Comparison of ENCODE assay signal across 1 cellular context in the genomic region with DNA sequence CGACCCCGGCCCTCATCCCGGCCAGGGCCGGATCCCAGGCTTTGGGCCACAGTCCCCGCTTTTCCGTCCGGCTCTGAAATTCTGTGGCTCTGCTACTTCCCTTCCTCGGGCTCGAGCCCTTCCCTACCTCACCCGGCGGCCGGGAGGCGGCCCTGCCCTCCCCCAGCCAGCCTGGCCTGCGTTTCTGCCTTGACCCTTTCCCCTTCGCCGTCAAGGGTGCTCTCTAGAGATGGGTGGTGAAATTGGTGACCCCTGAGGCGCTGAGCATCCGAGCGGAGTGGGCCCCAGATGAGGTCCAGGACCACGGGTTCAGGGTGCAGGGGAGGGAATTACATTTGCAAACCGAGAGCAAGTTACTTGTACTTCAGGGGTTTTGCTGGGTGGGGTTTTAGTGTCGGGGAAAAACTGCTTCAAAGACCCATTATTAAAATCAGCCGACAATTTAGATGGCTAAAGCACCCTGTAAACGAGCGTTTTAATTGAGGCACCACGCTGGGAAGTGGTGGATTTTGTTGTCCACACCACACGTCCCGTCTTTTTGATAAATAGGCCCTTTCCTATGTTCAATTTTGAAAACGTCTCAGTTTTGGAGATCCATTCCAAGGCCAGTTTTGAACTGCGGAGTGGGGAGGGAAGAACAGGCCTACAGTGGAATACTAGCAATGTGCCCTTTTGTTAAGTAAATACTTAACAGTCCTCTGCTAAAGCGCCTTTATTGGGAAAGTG.
TF ChIP-seq lines count a peak whose summit lies in the region.

No MANE protein-coding gene starts in this region.

TF ChIP-seq in K562, 482 proteins besides CTCF, POLR2A, EP300 and RAD21 (continued from another document and continues in another):
- TF ChIP-seq, protein P1, sequence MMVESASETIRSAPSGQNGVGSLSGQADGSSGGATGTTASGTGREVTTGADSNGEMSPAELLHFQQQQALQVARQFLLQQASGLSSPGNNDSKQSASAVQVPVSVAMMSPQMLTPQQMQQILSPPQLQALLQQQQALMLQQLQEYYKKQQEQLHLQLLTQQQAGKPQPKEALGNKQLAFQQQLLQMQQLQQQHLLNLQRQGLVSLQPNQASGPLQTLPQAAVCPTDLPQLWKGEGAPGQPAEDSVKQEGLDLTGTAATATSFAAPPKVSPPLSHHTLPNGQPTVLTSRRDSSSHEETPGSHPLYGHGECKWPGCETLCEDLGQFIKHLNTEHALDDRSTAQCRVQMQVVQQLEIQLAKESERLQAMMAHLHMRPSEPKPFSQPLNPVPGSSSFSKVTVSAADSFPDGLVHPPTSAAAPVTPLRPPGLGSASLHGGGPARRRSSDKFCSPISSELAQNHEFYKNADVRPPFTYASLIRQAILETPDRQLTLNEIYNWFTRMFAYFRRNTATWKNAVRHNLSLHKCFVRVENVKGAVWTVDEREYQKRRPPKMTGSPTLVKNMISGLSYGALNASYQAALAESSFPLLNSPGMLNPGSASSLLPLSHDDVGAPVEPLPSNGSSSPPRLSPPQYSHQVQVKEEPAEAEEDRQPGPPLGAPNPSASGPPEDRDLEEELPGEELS (CRISPR knock-in tag; IDR thresholded peaks at IDR 0.05; ENCODE audit: borderline replicate concordance): peak; percentile 9; the same call in 1 of the 2 replicates
- TF ChIP-seq SAP30 (IDR thresholded peaks at IDR 0.05; ENCODE audit: borderline replicate concordance, insufficient read depth, low read depth, low read length, poor library complexity, severe bottlenecking): peak; percentile 66
- TF ChIP-seq LCOR (CRISPR knock-in tag; IDR thresholded peaks at IDR 0.05): peak; percentile 74; the same call in 1 of the 2 replicates
- TF ChIP-seq UBTF (IDR thresholded peaks at IDR 0.05; ENCODE audit: borderline replicate concordance in 1 of 2, low read depth in 2 of 2, low read length in 2 of 2): peak in 1 of 2 experiments; percentile 25; a peak in 1 of 4 replicates
- TF ChIP-seq FOXP1 (CRISPR knock-in tag; IDR thresholded peaks at IDR 0.05): no peak
- TF ChIP-seq ZNF175 (CRISPR knock-in tag; IDR thresholded peaks at IDR 0.05; ENCODE audit: low read depth): 0 out of 2 replicates have a peak, but pooled peaks have one; percentile 52
- TF ChIP-seq GABPB1 (CRISPR knock-in tag; IDR thresholded peaks at IDR 0.05): peak; percentile 89
- TF ChIP-seq PHB2 (IDR thresholded peaks at IDR 0.05; ENCODE audit: low read depth): no peak
- peak; percentile 29 for TF ChIP-seq TAF9B (IDR thresholded peaks at IDR 0.05; ENCODE audit: partially characterized antibody)
- TF ChIP-seq CEBPB (tag; IDR thresholded peaks at IDR 0.05): no peak
- TF ChIP-seq HNRNPH1 (optimal IDR thresholded peaks at IDR 0.05; ENCODE audit: low read depth, low read length): no peak
- TF ChIP-seq THRAP3 (IDR thresholded peaks at IDR 0.05; ENCODE audit: borderline replicate concordance): no peak
- TF ChIP-seq ZNF197 (CRISPR knock-in tag; IDR thresholded peaks at IDR 0.05; ENCODE audit: low read depth): 0 out of 2 replicates have a peak, but pooled peaks have one; percentile 18
- TF ChIP-seq, protein P2, sequence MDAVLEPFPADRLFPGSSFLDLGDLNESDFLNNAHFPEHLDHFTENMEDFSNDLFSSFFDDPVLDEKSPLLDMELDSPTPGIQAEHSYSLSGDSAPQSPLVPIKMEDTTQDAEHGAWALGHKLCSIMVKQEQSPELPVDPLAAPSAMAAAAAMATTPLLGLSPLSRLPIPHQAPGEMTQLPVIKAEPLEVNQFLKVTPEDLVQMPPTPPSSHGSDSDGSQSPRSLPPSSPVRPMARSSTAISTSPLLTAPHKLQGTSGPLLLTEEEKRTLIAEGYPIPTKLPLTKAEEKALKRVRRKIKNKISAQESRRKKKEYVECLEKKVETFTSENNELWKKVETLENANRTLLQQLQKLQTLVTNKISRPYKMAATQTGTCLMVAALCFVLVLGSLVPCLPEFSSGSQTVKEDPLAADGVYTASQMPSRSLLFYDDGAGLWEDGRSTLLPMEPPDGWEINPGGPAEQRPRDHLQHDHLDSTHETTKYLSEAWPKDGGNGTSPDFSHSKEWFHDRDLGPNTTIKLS (IDR thresholded peaks at IDR 0.05; ENCODE audit: borderline replicate concordance, low read depth): 0 out of 2 replicates have a peak, but pooled peaks have one; percentile 15
- TF ChIP-seq ZNF232 (CRISPR knock-in tag; IDR thresholded peaks at IDR 0.05): 0 out of 2 replicates have a peak, but pooled peaks have one; percentile 50
- TF ChIP-seq RNF219 (CRISPR knock-in tag; IDR thresholded peaks at IDR 0.05): 0 out of 2 replicates have a peak, but pooled peaks have one; percentile 45
- TF ChIP-seq GABPA (tag; conservative IDR thresholded peaks at IDR 0.05; ENCODE audit: low read depth): peak; percentile 93
- TF ChIP-seq, protein P3, sequence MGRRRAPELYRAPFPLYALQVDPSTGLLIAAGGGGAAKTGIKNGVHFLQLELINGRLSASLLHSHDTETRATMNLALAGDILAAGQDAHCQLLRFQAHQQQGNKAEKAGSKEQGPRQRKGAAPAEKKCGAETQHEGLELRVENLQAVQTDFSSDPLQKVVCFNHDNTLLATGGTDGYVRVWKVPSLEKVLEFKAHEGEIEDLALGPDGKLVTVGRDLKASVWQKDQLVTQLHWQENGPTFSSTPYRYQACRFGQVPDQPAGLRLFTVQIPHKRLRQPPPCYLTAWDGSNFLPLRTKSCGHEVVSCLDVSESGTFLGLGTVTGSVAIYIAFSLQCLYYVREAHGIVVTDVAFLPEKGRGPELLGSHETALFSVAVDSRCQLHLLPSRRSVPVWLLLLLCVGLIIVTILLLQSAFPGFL (CRISPR knock-in tag; IDR thresholded peaks at IDR 0.05): 0 out of 2 replicates have a peak, but pooled peaks have one; percentile 86
- TF ChIP-seq RBBP5 (IDR thresholded peaks at IDR 0.05; ENCODE audit: borderline replicate concordance, insufficient read depth, low read length, poor library complexity, severe bottlenecking): peak; percentile 75
- TF ChIP-seq HDAC8 (tag; IDR thresholded peaks at IDR 0.05): peak; percentile 48; the same call in 1 of the 2 replicates
- TF ChIP-seq, protein P4, sequence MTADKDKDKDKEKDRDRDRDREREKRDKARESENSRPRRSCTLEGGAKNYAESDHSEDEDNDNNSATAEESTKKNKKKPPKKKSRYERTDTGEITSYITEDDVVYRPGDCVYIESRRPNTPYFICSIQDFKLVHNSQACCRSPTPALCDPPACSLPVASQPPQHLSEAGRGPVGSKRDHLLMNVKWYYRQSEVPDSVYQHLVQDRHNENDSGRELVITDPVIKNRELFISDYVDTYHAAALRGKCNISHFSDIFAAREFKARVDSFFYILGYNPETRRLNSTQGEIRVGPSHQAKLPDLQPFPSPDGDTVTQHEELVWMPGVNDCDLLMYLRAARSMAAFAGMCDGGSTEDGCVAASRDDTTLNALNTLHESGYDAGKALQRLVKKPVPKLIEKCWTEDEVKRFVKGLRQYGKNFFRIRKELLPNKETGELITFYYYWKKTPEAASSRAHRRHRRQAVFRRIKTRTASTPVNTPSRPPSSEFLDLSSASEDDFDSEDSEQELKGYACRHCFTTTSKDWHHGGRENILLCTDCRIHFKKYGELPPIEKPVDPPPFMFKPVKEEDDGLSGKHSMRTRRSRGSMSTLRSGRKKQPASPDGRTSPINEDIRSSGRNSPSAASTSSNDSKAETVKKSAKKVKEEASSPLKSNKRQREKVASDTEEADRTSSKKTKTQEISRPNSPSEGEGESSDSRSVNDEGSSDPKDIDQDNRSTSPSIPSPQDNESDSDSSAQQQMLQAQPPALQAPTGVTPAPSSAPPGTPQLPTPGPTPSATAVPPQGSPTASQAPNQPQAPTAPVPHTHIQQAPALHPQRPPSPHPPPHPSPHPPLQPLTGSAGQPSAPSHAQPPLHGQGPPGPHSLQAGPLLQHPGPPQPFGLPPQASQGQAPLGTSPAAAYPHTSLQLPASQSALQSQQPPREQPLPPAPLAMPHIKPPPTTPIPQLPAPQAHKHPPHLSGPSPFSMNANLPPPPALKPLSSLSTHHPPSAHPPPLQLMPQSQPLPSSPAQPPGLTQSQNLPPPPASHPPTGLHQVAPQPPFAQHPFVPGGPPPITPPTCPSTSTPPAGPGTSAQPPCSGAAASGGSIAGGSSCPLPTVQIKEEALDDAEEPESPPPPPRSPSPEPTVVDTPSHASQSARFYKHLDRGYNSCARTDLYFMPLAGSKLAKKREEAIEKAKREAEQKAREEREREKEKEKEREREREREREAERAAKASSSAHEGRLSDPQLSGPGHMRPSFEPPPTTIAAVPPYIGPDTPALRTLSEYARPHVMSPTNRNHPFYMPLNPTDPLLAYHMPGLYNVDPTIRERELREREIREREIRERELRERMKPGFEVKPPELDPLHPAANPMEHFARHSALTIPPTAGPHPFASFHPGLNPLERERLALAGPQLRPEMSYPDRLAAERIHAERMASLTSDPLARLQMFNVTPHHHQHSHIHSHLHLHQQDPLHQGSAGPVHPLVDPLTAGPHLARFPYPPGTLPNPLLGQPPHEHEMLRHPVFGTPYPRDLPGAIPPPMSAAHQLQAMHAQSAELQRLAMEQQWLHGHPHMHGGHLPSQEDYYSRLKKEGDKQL (CRISPR knock-in tag; IDR thresholded peaks at IDR 0.05; ENCODE audit: borderline replicate concordance): 0 out of 2 replicates have a peak, but pooled peaks have one; percentile 56
- TF ChIP-seq DEAF1 (CRISPR knock-in tag; IDR thresholded peaks at IDR 0.05): no peak
- no peak for TF ChIP-seq ZNF12 (CRISPR knock-in tag; IDR thresholded peaks at IDR 0.05)
- TF ChIP-seq ZNF583 (CRISPR knock-in tag; IDR thresholded peaks at IDR 0.05): no peak; the same call in 1 of the 2 replicates
- TF ChIP-seq NR2C2 (CRISPR knock-in tag; IDR thresholded peaks at IDR 0.05): no peak; the same call in 1 of the 2 replicates
- peak; percentile 99 for TF ChIP-seq NR2C2 (tag; IDR thresholded peaks at IDR 0.05)
- no peak for TF ChIP-seq HSF4 (CRISPR knock-in tag; IDR thresholded peaks at IDR 0.05; ENCODE audit: borderline replicate concordance)
- TF ChIP-seq TEAD4 (IDR thresholded peaks at IDR 0.05; ENCODE audit: low read length): peak; percentile 30
- TF ChIP-seq TEAD4 (CRISPR knock-in tag; IDR thresholded peaks at IDR 0.05; ENCODE audit: borderline replicate concordance): no peak
- TF ChIP-seq PYGO2 (tag; IDR thresholded peaks at IDR 0.05): 0 out of 2 replicates have a peak, but pooled peaks have one; percentile 1
- peak; percentile 8; the same call in 1 of the 2 replicates for TF ChIP-seq CBX1 (IDR thresholded peaks at IDR 0.05; ENCODE audit: low read depth)
- TF ChIP-seq ATF1 (CRISPR knock-in tag; IDR thresholded peaks at IDR 0.05): no peak
- TF ChIP-seq ATF1 (tag; IDR thresholded peaks at IDR 0.05): peak; percentile 27
- TF ChIP-seq ZBTB17 (CRISPR knock-in tag; IDR thresholded peaks at IDR 0.05): 0 out of 2 replicates have a peak, but pooled peaks have one; percentile 5
- TF ChIP-seq PHF8 (IDR thresholded peaks at IDR 0.05; ENCODE audit: borderline replicate concordance, low read length): peak; percentile 53
- TF ChIP-seq ZNF324 (CRISPR knock-in tag; IDR thresholded peaks at IDR 0.05): no peak
- TF ChIP-seq GTF2E2 (tag; IDR thresholded peaks at IDR 0.05): no peak
- no peak for TF ChIP-seq ZNF124 (CRISPR knock-in tag; IDR thresholded peaks at IDR 0.05)
- TF ChIP-seq ZFP91 (CRISPR knock-in tag; IDR thresholded peaks at IDR 0.05): 0 out of 2 replicates have a peak, but pooled peaks have one; percentile 8
- 0 out of 2 replicates have a peak, but pooled peaks have one; percentile 1 for TF ChIP-seq MBD2 (IDR thresholded peaks at IDR 0.05; ENCODE audit: borderline replicate concordance, low read depth)
